In the genomic region with DNA sequence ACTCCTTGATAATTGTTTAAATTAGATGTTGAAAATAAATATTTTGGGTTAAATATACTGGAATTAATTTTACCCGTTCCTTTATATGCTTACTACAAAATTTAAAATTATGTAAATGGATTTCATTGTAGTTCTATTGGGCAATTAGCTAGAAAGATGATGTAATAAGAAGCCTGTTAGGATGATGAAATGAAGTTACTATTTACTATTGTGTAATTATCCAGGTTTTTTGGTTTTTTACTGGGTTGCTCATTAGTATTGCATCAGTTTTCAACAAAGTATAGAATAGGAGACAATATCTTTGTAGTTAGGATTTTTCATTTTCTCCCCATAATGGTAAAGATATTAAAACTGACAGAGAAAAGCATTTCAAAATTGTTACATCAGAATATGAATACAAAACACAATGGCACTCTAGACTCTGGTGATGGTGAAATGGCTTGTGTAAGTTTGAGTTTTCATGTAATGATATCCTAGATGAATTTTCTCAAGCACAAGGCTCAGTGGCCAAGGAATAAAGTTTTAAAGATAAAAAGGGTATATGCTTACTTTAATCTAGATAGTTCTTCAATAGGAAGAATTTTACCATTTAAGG, we compare ENCODE assay signal across 31 cellular contexts.
DNase-seq lines count a peak whose midpoint lies in the region; ATAC-seq, FAIRE-seq and TF ChIP-seq lines count a peak whose summit lies in the region.
"Had no signal": no experiment of that assay in that cellular context is flagged by ENCODE, and none has a peak within 500 bp of the region (broad histone marks: within the 10 kb centered on the region; RNA-seq: fewer than 3 reads in every experiment).

No MANE protein-coding gene starts in this region.

- no peak for TF ChIP-seq EP300 in A549 (IDR thresholded peaks at IDR 0.05)

- no peak overlapping the region for H3K4me3 Mint-ChIP-seq in WTC11
- H3K4me3 Mint-ChIP-seq: activated naive CD8-positive, alpha-beta T cell treated with anti-CD3 and anti-CD28 coated beads for 36 hours; activated T-helper 1 cell treated with anti-CD3 and anti-CD28 coated beads, Interleukin-12 subunit alpha, Interleukin-12 subunit beta, Interleukin-2, Interleukin-4 antibody, amounts not matched to agents 30 ng/mL and 10 ng/mL and 1 ng/mL, durations not matched to agents 14 hours and 24 hours and 36 hours; brain; HFFc6; neural progenitor cell had no signal

- TF ChIP-seq CTCF in A549 (IDR thresholded peaks at IDR 0.05) (no peak), HL-60 (IDR thresholded peaks at IDR 0.05; ENCODE audit: insufficient read depth, low read length) (no peak), WTC11 (IDR thresholded peaks at IDR 0.05) (no peak)

- POLR2A ChIA-PET in A549 (lab: Yijun Ruan, JAX) = no interaction called here
- POLR2A ChIA-PET in WTC11 (lab: Charles Lee) = no interaction called here

- no peak for FAIRE-seq in A549 (lab: Jason Lieb, UNC)
- FAIRE-seq: A204.1, D721Med, G401.6 had no signal

- H3K27ac Mint-ChIP-seq in WTC11 = no peak overlapping the region
- H3K27ac Mint-ChIP-seq: activated naive CD8-positive, alpha-beta T cell treated with anti-CD3 and anti-CD28 coated beads for 36 hours; activated T-helper 1 cell treated with anti-CD3 and anti-CD28 coated beads, Interleukin-12 subunit alpha, Interleukin-12 subunit beta, Interleukin-2, Interleukin-4 antibody, amounts not matched to agents 30 ng/mL and 10 ng/mL and 1 ng/mL, durations not matched to agents 14 hours and 24 hours and 36 hours; brain; HFFc6; neural progenitor cell had no signal

- H3K27me3 ChIP-seq in HL-60 (ENCODE audit: insufficient read depth, poor library complexity, severe bottlenecking) = no peaks in the 10 kb centered on the region
- H3K27me3 ChIP-seq: neural progenitor cell, uterus had no signal

- no peaks in the 10 kb centered on the region for H3K9me3 Mint-ChIP-seq in WTC11
- H3K9me3 Mint-ChIP-seq: activated naive CD8-positive, alpha-beta T cell treated with anti-CD3 and anti-CD28 coated beads for 36 hours; activated T-helper 1 cell treated with anti-CD3 and anti-CD28 coated beads, Interleukin-12 subunit alpha, Interleukin-12 subunit beta, Interleukin-2, Interleukin-4 antibody, amounts not matched to agents 30 ng/mL and 10 ng/mL and 1 ng/mL, durations not matched to agents 14 hours and 24 hours and 36 hours; brain; HFFc6; neural progenitor cell had no signal

- peaks cover 19% of the 10 kb centered on the region for H3K4me1 Mint-ChIP-seq in WTC11
- H3K4me1 Mint-ChIP-seq: activated naive CD8-positive, alpha-beta T cell treated with anti-CD3 and anti-CD28 coated beads for 36 hours; brain; neural progenitor cell had no signal

- no peak for TF ChIP-seq POLR2A in A549 (IDR thresholded peaks at IDR 0.05; ENCODE audit: low read length)

- DNase-seq in A549 (ENCODE audit: low read depth in 1 of 2, low spot score in 1 of 2) (no peak), HL-60 (ENCODE audit: low read depth in 1 of 2, low spot score in 1 of 2) (peak in 1 of 2 experiments; percentile 52), SKM-1 (lab: John Stamatoyannopoulos, UW; ENCODE audit: unreplicated experiment) (peak; percentile 32), fibroblast of gingiva (ENCODE audit: low read depth) (peak; percentile 68), NCI-H187 treated with DMSO at 0.1 percent for 48 hours (lab: John Stamatoyannopoulos, UW) (no peak), WTC11 (ENCODE audit: low spot score) (no peak), iPS-NIHi11 (ENCODE audit: low spot score) (no peak)
- DNase-seq in activated CD4-positive, alpha-beta T cell treated with anti-CD3 and anti-CD28 coated beads, Interleukin-2, amount 50 U/mL, for 48 hours = no peak
- DNase-seq: activated CD4-positive, alpha-beta T cell treated with anti-CD3 and anti-CD28 coated beads for 1 hour; activated naive CD8-positive, alpha-beta T cell treated with anti-CD3 and anti-CD28 coated beads for 36 hours; cortex of kidney; HFFc6; KBM-7; left ventricle myocardium inferior; NCI-H1105; NCI-H2107; NCI-H524 treated with DMSO at 0.1 percent for 48 hours; PC-3; stimulated activated CD8-positive, alpha-beta memory T cell treated with anti-CD3 and anti-CD28 coated beads, Interleukin-4, amount 100 ng/mL, for 48 hours; substantia nigra; uterus had no signal

- 95% methylated on average over 1 of the region's 1 CpG for WGBS in A549 (ENCODE audit: missing lambda C conversion rate)

- peak overlapping the region; percentile 73 to 83 for H3K27ac ChIP-seq in A549
- H3K27ac ChIP-seq in HL-60 (replicated peaks) = peak overlapping the region; percentile 32; the same call in 1 of the 2 replicates
- H3K27ac ChIP-seq: C4-2B, left ventricle myocardium inferior, neural progenitor cell, prostate gland, uterus had no signal

- no peak overlapping the region for H3K4me2 ChIP-seq in A549
- H3K4me2 ChIP-seq: neural progenitor cell, smooth muscle cell had no signal

- CTCF ChIA-PET in A549 (lab: Yijun Ruan, JAX) (no interaction called here), WTC11 (lab: Charles Lee) (no interaction called here)

- no peak for ATAC-seq in A549
- no peak for ATAC-seq in WTC11
- ATAC-seq: PC-3, SK-N-SH treated with all-trans-retinoic acid at 6 μM for 48 hours had no signal

- H3K27me3 Mint-ChIP-seq in WTC11 (ENCODE audit: low read depth) = no peaks in the 10 kb centered on the region
- H3K27me3 Mint-ChIP-seq: activated naive CD8-positive, alpha-beta T cell treated with anti-CD3 and anti-CD28 coated beads for 36 hours had no signal

- no peak for TF ChIP-seq RAD21 in A549 (conservative IDR thresholded peaks at IDR 0.05 in 1 of 2, IDR thresholded peaks at IDR 0.05 in 1 of 2)

- H3K4me3 ChIP-seq in A549 (no peak overlapping the region), HL-60 (replicated peaks; ENCODE audit: insufficient read depth, low read length) (no peak overlapping the region)
- H3K4me3 ChIP-seq: left ventricle myocardium inferior, neural progenitor cell, prostate gland, smooth muscle cell, uterus had no signal

- H3K4me1 ChIP-seq in A549 = peaks cover 28% of the 10 kb centered on the region
- H3K4me1 ChIP-seq: left ventricle myocardium inferior, neural progenitor cell, prostate gland, uterus had no signal

- H3K36me3 Mint-ChIP-seq in WTC11 = no peaks in the 10 kb centered on the region
- H3K36me3 Mint-ChIP-seq: activated naive CD8-positive, alpha-beta T cell treated with anti-CD3 and anti-CD28 coated beads for 36 hours; brain; neural progenitor cell had no signal

- H3K9me3 ChIP-seq in A549 = peaks cover 12% of the 10 kb centered on the region
- H3K9me3 ChIP-seq: left ventricle myocardium inferior, prostate gland, uterus had no signal

TF ChIP-seq in A549, 52 proteins besides CTCF, POLR2A, EP300 and RAD21 (continues in another document):
- TF ChIP-seq ZSCAN20 (CRISPR knock-in tag; IDR thresholded peaks at IDR 0.05) (no peak), HOXB13 (CRISPR knock-in tag; IDR thresholded peaks at IDR 0.05; ENCODE audit: low read depth) (no peak), RFX5 (IDR thresholded peaks at IDR 0.05) (no peak), HEYL (CRISPR knock-in tag; IDR thresholded peaks at IDR 0.05) (no peak), ZNF302 (CRISPR knock-in tag; IDR thresholded peaks at IDR 0.05) (no peak), SMC3 (IDR thresholded peaks at IDR 0.05) (no peak)
- TF ChIP-seq, protein P1, sequence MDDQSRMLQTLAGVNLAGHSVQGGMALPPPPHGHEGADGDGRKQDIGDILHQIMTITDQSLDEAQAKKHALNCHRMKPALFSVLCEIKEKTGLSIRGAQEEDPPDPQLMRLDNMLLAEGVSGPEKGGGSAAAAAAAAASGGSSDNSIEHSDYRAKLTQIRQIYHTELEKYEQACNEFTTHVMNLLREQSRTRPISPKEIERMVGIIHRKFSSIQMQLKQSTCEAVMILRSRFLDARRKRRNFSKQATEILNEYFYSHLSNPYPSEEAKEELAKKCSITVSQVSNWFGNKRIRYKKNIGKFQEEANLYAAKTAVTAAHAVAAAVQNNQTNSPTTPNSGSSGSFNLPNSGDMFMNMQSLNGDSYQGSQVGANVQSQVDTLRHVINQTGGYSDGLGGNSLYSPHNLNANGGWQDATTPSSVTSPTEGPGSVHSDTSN (IDR thresholded peaks at IDR 0.05) = no peak

TF ChIP-seq in WTC11, 78 proteins besides CTCF, POLR2A, EP300 and RAD21:
- TF ChIP-seq RELA (CRISPR knock-in tag; IDR thresholded peaks at IDR 0.05; ENCODE audit: borderline replicate concordance) (no peak), ESRRA (CRISPR knock-in tag; IDR thresholded peaks at IDR 0.05; ENCODE audit: borderline replicate concordance) (no peak), FOXJ3 (CRISPR knock-in tag; IDR thresholded peaks at IDR 0.05; ENCODE audit: borderline replicate concordance) (no peak), ZNF396 (CRISPR knock-in tag; IDR thresholded peaks at IDR 0.05; ENCODE audit: borderline replicate concordance) (no peak), FOXP1 (CRISPR knock-in tag; IDR thresholded peaks at IDR 0.05; ENCODE audit: borderline replicate concordance) (no peak), CREM (CRISPR knock-in tag; IDR thresholded peaks at IDR 0.05) (no peak)
- TF ChIP-seq, protein P2, sequence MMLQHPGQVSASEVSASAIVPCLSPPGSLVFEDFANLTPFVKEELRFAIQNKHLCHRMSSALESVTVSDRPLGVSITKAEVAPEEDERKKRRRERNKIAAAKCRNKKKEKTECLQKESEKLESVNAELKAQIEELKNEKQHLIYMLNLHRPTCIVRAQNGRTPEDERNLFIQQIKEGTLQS (CRISPR knock-in tag; conservative IDR thresholded peaks at IDR 0.05) = no peak
- TF ChIP-seq, protein P3, sequence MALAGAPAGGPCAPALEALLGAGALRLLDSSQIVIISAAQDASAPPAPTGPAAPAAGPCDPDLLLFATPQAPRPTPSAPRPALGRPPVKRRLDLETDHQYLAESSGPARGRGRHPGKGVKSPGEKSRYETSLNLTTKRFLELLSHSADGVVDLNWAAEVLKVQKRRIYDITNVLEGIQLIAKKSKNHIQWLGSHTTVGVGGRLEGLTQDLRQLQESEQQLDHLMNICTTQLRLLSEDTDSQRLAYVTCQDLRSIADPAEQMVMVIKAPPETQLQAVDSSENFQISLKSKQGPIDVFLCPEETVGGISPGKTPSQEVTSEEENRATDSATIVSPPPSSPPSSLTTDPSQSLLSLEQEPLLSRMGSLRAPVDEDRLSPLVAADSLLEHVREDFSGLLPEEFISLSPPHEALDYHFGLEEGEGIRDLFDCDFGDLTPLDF (CRISPR knock-in tag; IDR thresholded peaks at IDR 0.05) = no peak

Comparison
In these comparisons a context has a peak if more than half of its experiments do, and no peak if none do; other contexts are left out.
1. DNase-seq: peak in SKM-1 (single experiment) and fibroblast of gingiva (single experiment); none in A549 (0 of 2), NCI-H187 treated with DMSO at 0.1 percent for 48 hours (single experiment), activated CD4-positive, alpha-beta T cell treated with anti-CD3 and anti-CD28 coated beads, Interleukin-2, amount 50 U/mL, for 48 hours (0 of 2), WTC11 (single experiment) and iPS-NIHi11 (single experiment).